Comparison of ENCODE assay signal across 8 cellular contexts in the genomic region with DNA sequence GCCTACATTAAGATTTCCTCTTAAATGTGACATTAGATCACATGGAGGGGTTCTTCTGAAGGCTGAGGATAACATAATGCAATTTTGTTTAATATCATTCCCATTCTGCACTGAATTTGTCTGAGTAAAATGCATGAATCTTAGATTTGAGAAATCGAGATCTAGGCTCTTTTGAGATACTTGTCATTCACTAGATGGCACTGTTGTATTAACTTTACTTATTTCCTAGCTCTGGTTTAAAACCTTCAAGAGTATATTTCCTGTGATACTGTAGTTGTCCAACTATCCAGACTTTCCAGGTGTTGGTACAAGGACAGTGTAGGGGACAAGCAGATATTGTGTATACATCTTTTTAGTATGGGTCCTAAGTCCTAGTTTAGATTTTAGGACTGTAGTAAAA.
DNase-seq lines count a peak whose midpoint lies in the region; ATAC-seq, FAIRE-seq and TF ChIP-seq lines count a peak whose summit lies in the region.

No MANE protein-coding gene starts in this region.

- DNase-seq in GM20000 (ENCODE audit: low spot score) = peak; percentile 40
- DNase-seq in NCI-H1417 treated with DMSO at 0.1 percent for 48 hours (lab: John Stamatoyannopoulos, UW) = peak; percentile 53
- DNase-seq in kidney tubule cell (ENCODE audit: low spot score) = peak; percentile 39
- no peak for DNase-seq in mesothelial cell of epicardium (ENCODE audit: low spot score in 2 of 2, unreplicated experiment in 2 of 2)
- DNase-seq in activated T-cell treated with anti-CD3 and anti-CD28 coated beads, Interleukin-2, amount 50 U/mL, for 1 hour = no peak
- DNase-seq in cerebellar nuclear complex (lab: John Stamatoyannopoulos, UW) = no peak

- H3K27me3 Mint-ChIP-seq in mesothelial cell of epicardium (ENCODE audit: low read depth) = peaks cover 12% of the 10 kb centered on the region

- H3K36me3 Mint-ChIP-seq in mesothelial cell of epicardium = no peaks in the 10 kb centered on the region

- H3K9me3 Mint-ChIP-seq in mesothelial cell of epicardium = no peaks in the 10 kb centered on the region

- H3K27ac Mint-ChIP-seq in mesothelial cell of epicardium = no peak overlapping the region

- no peak overlapping the region for H3K4me3 Mint-ChIP-seq in mesothelial cell of epicardium

- H3K4me1 Mint-ChIP-seq in mesothelial cell of epicardium = no peaks in the 10 kb centered on the region

- FAIRE-seq in TTC549 (lab: Jason Lieb, UNC) = peak; percentile 3

- TF ChIP-seq CTCF in GM20000 (IDR thresholded peaks at IDR 0.05; ENCODE audit: extremely low read depth, missing control alignments) (no peak), mesothelial cell of epicardium (IDR thresholded peaks at IDR 0.05; ENCODE audit: unreplicated experiment) (no peak)

- no peak for ATAC-seq in HG03045 (IDR thresholded peaks at IDR 0.05; ENCODE audit: unreplicated experiment)

Comparison
In these comparisons a context has a peak if more than half of its experiments do, and no peak if none do; other contexts are left out.
1. DNase-seq: peak in GM20000 (single experiment), NCI-H1417 treated with DMSO at 0.1 percent for 48 hours (single experiment) and kidney tubule cell (single experiment); none in mesothelial cell of epicardium (0 of 2), activated T-cell treated with anti-CD3 and anti-CD28 coated beads, Interleukin-2, amount 50 U/mL, for 1 hour (single experiment) and cerebellar nuclear complex (0 of 2).